Comparison of ENCODE assay signal across 8 cellular contexts in the genomic region with DNA sequence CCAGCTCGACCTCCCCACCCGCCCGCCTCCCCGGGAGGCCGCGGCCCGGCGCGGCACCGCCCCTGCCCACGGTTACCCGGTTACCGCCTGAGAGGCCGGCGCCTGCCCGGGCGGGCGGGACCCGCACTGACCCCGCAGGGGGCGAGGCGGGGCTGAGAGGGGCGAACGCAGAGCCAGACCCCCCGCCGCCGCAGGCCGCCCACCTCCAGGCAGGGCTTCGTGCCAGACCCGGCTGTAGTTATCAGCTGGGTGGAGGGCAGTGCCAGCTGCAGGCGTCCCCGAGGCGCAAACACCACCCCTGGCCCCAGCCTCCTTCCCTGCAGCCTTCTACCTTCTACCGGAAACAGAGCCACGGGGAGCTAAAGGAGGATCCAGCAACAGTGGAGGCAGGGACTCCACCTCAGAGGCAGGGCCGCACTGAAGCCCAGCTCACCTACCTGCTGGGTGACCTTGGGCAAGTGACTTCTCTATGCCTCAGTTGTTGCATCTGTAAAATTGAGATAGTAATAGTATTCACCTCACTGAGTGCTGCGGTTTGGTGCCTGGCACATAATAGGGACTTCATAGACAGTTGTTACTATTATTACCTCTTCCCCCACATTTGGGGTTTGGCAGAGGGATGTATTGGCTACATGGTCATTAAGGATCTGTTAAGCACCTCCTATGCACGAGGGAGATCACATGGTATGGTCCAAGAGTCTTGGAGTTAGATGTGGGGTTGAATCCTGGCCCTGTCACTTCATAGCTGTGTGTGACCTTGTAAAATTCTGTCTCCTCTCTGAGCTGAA.
DNase-seq lines count a peak whose midpoint lies in the region; ATAC-seq and TF ChIP-seq lines count a peak whose summit lies in the region.

No MANE protein-coding gene starts in this region.

- H2AFZ ChIP-seq in MM.1S (ENCODE audit: low read length): peak overlapping the region; percentile 79
- peak overlapping the region; percentile 98 for H2AFZ ChIP-seq in smooth muscle cell (ENCODE audit: low read depth)

- no peaks in the 10 kb centered on the region for H3K4me1 ChIP-seq in MM.1S (ENCODE audit: low read length)
- no peaks in the 10 kb centered on the region for H3K4me1 ChIP-seq in iPS DF 6.9 (ENCODE audit: control insufficient read depth, insufficient read depth, low read length)
- H3K4me1 ChIP-seq in smooth muscle cell (ENCODE audit: low read depth): no peaks in the 10 kb centered on the region

- CTCF ChIA-PET in Calu3 (lab: Charles Lee): interaction anchor here (0.6 kb wide), 1 partner anchor 17 kb away, joined by 3 read pairs; no protein-coding TSS in a partner anchor

- H3K9me2 ChIP-seq in MM.1S (replicated peaks; ENCODE audit: insufficient read depth, low read length): no peaks in the 10 kb centered on the region

- peak overlapping the region; percentile 69 for H3K4me3 Mint-ChIP-seq in Calu3 (ENCODE audit: low read depth, unreplicated experiment)
- H3K4me3 Mint-ChIP-seq in activated naive CD8-positive, alpha-beta T cell: peak overlapping the region; percentile 75

- no peaks in the 10 kb centered on the region for H4K20me1 ChIP-seq in MM.1S (ENCODE audit: insufficient read depth, low read length)
- H4K20me1 ChIP-seq in smooth muscle cell (ENCODE audit: low read depth): no peaks in the 10 kb centered on the region

- H3K79me2 ChIP-seq in MM.1S (ENCODE audit: low read length) (no peaks in the 10 kb centered on the region), smooth muscle cell (ENCODE audit: low read depth) (no peaks in the 10 kb centered on the region)

- ATAC-seq in GM21723 (IDR thresholded peaks at IDR 0.05; ENCODE audit: unreplicated experiment) (peak; percentile 55), GM18873 (IDR thresholded peaks at IDR 0.05; ENCODE audit: low FRiP score, unreplicated experiment) (no peak)

- no peak for TF ChIP-seq CTCF in Calu3 (IDR thresholded peaks at IDR 0.05; ENCODE audit: unreplicated experiment)
- TF ChIP-seq CTCF in MM.1S (IDR thresholded peaks at IDR 0.05; ENCODE audit: low read length): no peak
- TF ChIP-seq CTCF in smooth muscle cell (IDR thresholded peaks at IDR 0.05; ENCODE audit: borderline replicate concordance, insufficient read depth, poor library complexity, severe bottlenecking): no peak

- no peak overlapping the region for H3K27ac Mint-ChIP-seq in Calu3 (ENCODE audit: unreplicated experiment)
- no peak overlapping the region for H3K27ac Mint-ChIP-seq in activated naive CD8-positive, alpha-beta T cell

- H3F3A ChIP-seq in MM.1S (ENCODE audit: insufficient read depth, low read length) (no peaks in the 10 kb centered on the region), smooth muscle cell (ENCODE audit: low read depth) (peaks cover 8% of the 10 kb centered on the region)

- intact Hi-C loops in Calu3 (cut with micrococcal nuclease; ENCODE audit: unreplicated experiment): no loop called here

- H3K4me3 ChIP-seq in MM.1S (ENCODE audit: low read length) (peak overlapping the region; percentile 55), iPS DF 6.9 (ENCODE audit: low read length) (peak overlapping the region; percentile 58), smooth muscle cell (peak overlapping the region; percentile 74)

- H3K4me1 Mint-ChIP-seq in Calu3 (ENCODE audit: low read depth, unreplicated experiment): no peaks in the 10 kb centered on the region
- H3K4me1 Mint-ChIP-seq in activated naive CD8-positive, alpha-beta T cell (ENCODE audit: low read depth): peaks cover 7% of the 10 kb centered on the region

- H3K36me3 ChIP-seq in MM.1S (replicated peaks; ENCODE audit: insufficient read depth, low read length): no peaks in the 10 kb centered on the region
- no peaks in the 10 kb centered on the region for H3K36me3 ChIP-seq in iPS DF 6.9 (ENCODE audit: control insufficient read depth, insufficient read depth, low read length)
- no peaks in the 10 kb centered on the region for H3K36me3 ChIP-seq in smooth muscle cell (ENCODE audit: low read depth)

- DNase-seq in Calu3 (peak; percentile 38), MM.1S (no peak), iPS DF 6.9 (ENCODE audit: low read depth, low spot score) (no peak), smooth muscle cell (lab: John Stamatoyannopoulos, UW; ENCODE audit: unreplicated experiment) (no peak), NCI-H2227 (lab: John Stamatoyannopoulos, UW; ENCODE audit: unreplicated experiment) (no peak)

- BruUV-seq in Calu3 (replicated peaks; lab: Mats Ljungman, UMichigan): no TSS peak

- H3K9ac ChIP-seq in MM.1S (ENCODE audit: low read length): peak overlapping the region; percentile 18; the same call in 1 of the 2 replicates
- no peak overlapping the region for H3K9ac ChIP-seq in smooth muscle cell (ENCODE audit: low read depth)

- peak overlapping the region; percentile 70 for H3K4me2 ChIP-seq in MM.1S (ENCODE audit: low read depth, low read length)
- peak overlapping the region; percentile 96 for H3K4me2 ChIP-seq in smooth muscle cell

- H3K27me3 Mint-ChIP-seq in Calu3 (ENCODE audit: unreplicated experiment): peaks cover 92% of the 10 kb centered on the region
- peaks cover 2% of the 10 kb centered on the region for H3K27me3 Mint-ChIP-seq in activated naive CD8-positive, alpha-beta T cell

- WGBS in iPS DF 6.9 (ENCODE audit: insufficient coverage, insufficient read length): no CpG with 5 or more reads among the region's 38 CpGs
- WGBS in smooth muscle cell (ENCODE audit: low lambda C conversion rate): 32% methylated on average over 8 of the region's 38 CpGs

- no peaks in the 10 kb centered on the region for H3K9me3 ChIP-seq in MM.1S (replicated peaks; ENCODE audit: insufficient read depth, low read length)
- no peaks in the 10 kb centered on the region for H3K9me3 ChIP-seq in iPS DF 6.9 (ENCODE audit: control insufficient read depth, insufficient read depth, low read length)
- H3K9me3 ChIP-seq in smooth muscle cell (replicated peaks; ENCODE audit: low read depth): no peaks in the 10 kb centered on the region

- peaks cover 9% of the 10 kb centered on the region for H3K36me3 Mint-ChIP-seq in Calu3 (ENCODE audit: insufficient read depth, unreplicated experiment)
- no peaks in the 10 kb centered on the region for H3K36me3 Mint-ChIP-seq in activated naive CD8-positive, alpha-beta T cell

- H3K27ac ChIP-seq in MM.1S (ENCODE audit: low read length): no peak overlapping the region
- H3K27ac ChIP-seq in iPS DF 6.9 (ENCODE audit: low read length): no peak overlapping the region
- no peak overlapping the region for H3K27ac ChIP-seq in smooth muscle cell (ENCODE audit: low read depth)

- H3K27me3 ChIP-seq in MM.1S (replicated peaks; ENCODE audit: insufficient read depth, low read length) (no peaks in the 10 kb centered on the region), iPS DF 6.9 (ENCODE audit: control insufficient read depth, insufficient read depth, low read length) (peaks cover 19% of the 10 kb centered on the region; the same call in 1 of the 2 replicates), smooth muscle cell (ENCODE audit: low read depth) (no peaks in the 10 kb centered on the region)

- no peaks in the 10 kb centered on the region for H3K9me3 Mint-ChIP-seq in Calu3 (ENCODE audit: low read depth, unreplicated experiment)
- no peaks in the 10 kb centered on the region for H3K9me3 Mint-ChIP-seq in activated naive CD8-positive, alpha-beta T cell (ENCODE audit: low read depth)
